Comparison of ENCODE assay signal across 18 cellular contexts in the genomic region with DNA sequence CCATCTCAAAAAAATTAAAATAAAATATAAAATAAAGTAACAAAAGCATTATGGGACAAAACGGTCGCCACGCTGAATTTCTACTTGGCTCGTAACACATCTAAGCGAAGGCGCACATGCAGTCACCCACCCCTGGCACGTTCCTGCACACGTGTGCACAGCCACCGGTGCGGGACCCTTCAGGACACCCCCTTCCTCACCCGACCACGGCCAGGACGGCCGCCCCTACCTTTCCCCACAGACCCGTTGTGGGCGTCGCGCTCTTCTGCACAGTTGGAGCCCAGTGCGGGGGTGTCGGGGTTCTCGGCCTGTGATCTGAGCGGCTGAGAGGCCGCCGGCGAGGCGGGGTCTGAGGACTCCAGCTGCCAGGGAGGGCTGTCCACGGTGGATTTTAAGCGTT.
"Had no signal": no experiment of that assay in that cellular context is flagged by ENCODE, and none has a peak within 500 bp of the region (broad histone marks: within the 10 kb centered on the region; RNA-seq: fewer than 3 reads in every experiment).

No MANE protein-coding gene starts in this region.

- H3K4me3 ChIP-seq: lung, psoas muscle, right atrium auricular region, stomach, suprapubic skin, tibial nerve had no signal

- H3K36me3 ChIP-seq: right atrium auricular region, tibial nerve had no signal

- H3K4me3 Mint-ChIP-seq: activated naive CD4-positive, alpha-beta T cell treated with anti-CD3 and anti-CD28 coated beads for 36 hours had no signal

- H3K9me3 ChIP-seq: psoas muscle, right atrium auricular region, stomach, suprapubic skin, tibial nerve had no signal

- H3K27me3 ChIP-seq: right atrium auricular region, stomach, suprapubic skin, tibial nerve had no signal

- H3K27ac ChIP-seq: psoas muscle, right atrium auricular region, suprapubic skin, tibial nerve had no signal

- DNase-seq: activated CD4-positive, alpha-beta T cell treated with anti-CD3 and anti-CD28 coated beads for 4 hours; activated CD4-positive, CD25-positive, alpha-beta regulatory T cell; activated naive CD4-positive, alpha-beta T cell treated with anti-CD3 and anti-CD28 coated beads for 36 hours; activated T-cell treated with anti-CD3 and anti-CD28 coated beads, Interleukin-2, amount 50 U/mL, for 1 hour; amygdala; dermis blood vessel endothelial cell; effector CD8-positive, alpha-beta T cell; erythroblast; naive B cell; psoas muscle; stimulated activated CD4-positive, alpha-beta T cell treated with anti-CD3 and anti-CD28 coated beads, Interleukin-4, amount 100 ng/mL, for 24 hours; stomach; T-helper 9 cell had no signal

- ATAC-seq: left lobe of liver, psoas muscle had no signal

- H3K27ac Mint-ChIP-seq: activated naive CD4-positive, alpha-beta T cell treated with anti-CD3 and anti-CD28 coated beads for 36 hours had no signal

- H3K9me3 Mint-ChIP-seq: activated naive CD4-positive, alpha-beta T cell treated with anti-CD3 and anti-CD28 coated beads for 36 hours; naive B cell had no signal

- H3K27me3 Mint-ChIP-seq: naive B cell had no signal

- H3K4me1 ChIP-seq: psoas muscle, suprapubic skin, tibial nerve had no signal
